In genomic region chr4:164536829-164537228, GRCh38 we compare ENCODE assay signal across 11 cellular contexts.
DNase-seq lines count a peak whose midpoint lies in the region; TF ChIP-seq lines count a peak whose summit lies in the region.
"Had no signal": no experiment of that assay in that cellular context is flagged by ENCODE, and none has a peak within 500 bp of the region (broad histone marks: within the 10 kb centered on the region; RNA-seq: fewer than 3 reads in every experiment).

No MANE protein-coding gene starts in this region.

- no peak overlapping the region for H3K14ac ChIP-seq in neuronal stem cell (ENCODE audit: low read length)

- no peak overlapping the region for H3K4me3 Mint-ChIP-seq in activated CD4-positive, alpha-beta T cell treated with anti-CD3 and anti-CD28 coated beads, Interleukin-2, amount 10 ng/mL, durations not matched to agents 7 days and 5 days
- H3K4me3 Mint-ChIP-seq: activated T-helper 1 cell treated with anti-CD3 and anti-CD28 coated beads, Interleukin-12 subunit alpha, Interleukin-12 subunit beta, Interleukin-2, Interleukin-4 antibody, amounts not matched to agents 30 ng/mL and 10 ng/mL and 1 ng/mL, durations not matched to agents 14 hours and 24 hours and 36 hours; B cell had no signal

- H3K9me3 ChIP-seq in neuronal stem cell (replicated peaks in 1 of 2; ENCODE audit: control insufficient read depth in 2 of 2, insufficient read depth in 1 of 2, low read depth in 1 of 2, low read length in 2 of 2), result peaks cover 8 to 10% of the 10 kb centered on the region in 2 donors

- peaks cover 7 to 11% of the 10 kb centered on the region in 2 donors for H3K4me1 ChIP-seq in neuronal stem cell (ENCODE audit: control insufficient read depth in 2 of 2, insufficient read depth in 1 of 2, low read depth in 1 of 2, low read length in 2 of 2)

- peak; percentile 2 for DNase-seq in AG08396 (ENCODE audit: low spot score)
- peak; percentile 18 for DNase-seq in LNCaP clone FGC (ENCODE audit: low read depth)
- DNase-seq in dedifferentiated amniotic fluid mesenchymal stem cell (ENCODE audit: extremely low spot score), result peak; percentile 25
- no peak for DNase-seq in neuronal stem cell (ENCODE audit: low spot score)
- no peak for DNase-seq in SW480 (ENCODE audit: low spot score)
- no peak for DNase-seq in activated CD4-positive, alpha-beta T cell treated with anti-CD3 and anti-CD28 coated beads, Interleukin-2, amount 10 ng/mL, durations not matched to agents 7 days and 5 days
- no peak for DNase-seq in NCI-H446 treated with DMSO at 0.1 percent for 48 hours (lab: John Stamatoyannopoulos, UW)
- DNase-seq in stimulated activated CD4-positive, alpha-beta T cell treated with anti-CD3 and anti-CD28 coated beads, Interleukin-2, amount 100 ng/mL, for 24 hours, result no peak

- H4K8ac ChIP-seq in neuronal stem cell (ENCODE audit: low read depth, low read length), result no peak overlapping the region

- peaks cover 0 to 2% of the 10 kb centered on the region in 2 donors for H3K36me3 ChIP-seq in neuronal stem cell (replicated peaks in 1 of 2; ENCODE audit: control insufficient read depth in 2 of 2, insufficient read depth in 2 of 2, low read length in 2 of 2)

- no peak overlapping the region for H3K27ac ChIP-seq in neuronal stem cell (replicated peaks; ENCODE audit: low read length)
- H3K27ac ChIP-seq: dorsolateral prefrontal cortex had no signal

- CTCF ChIA-PET in activated CD4-positive, alpha-beta T cell treated with anti-CD3 and anti-CD28 coated beads, Interleukin-2, amount 10 ng/mL, durations not matched to agents 7 days and 5 days (lab: Charles Lee), result no interaction called here

- peaks cover 8% of the 10 kb centered on the region for H3K9me3 Mint-ChIP-seq in activated CD4-positive, alpha-beta T cell treated with anti-CD3 and anti-CD28 coated beads, Interleukin-2, amount 10 ng/mL, durations not matched to agents 7 days and 5 days

- no peak overlapping the region for H2BK120ac ChIP-seq in neuronal stem cell (ENCODE audit: low read depth, low read length)

- no peak overlapping the region for H2BK5ac ChIP-seq in neuronal stem cell (ENCODE audit: low read length)

- no peak overlapping the region for H3K9ac ChIP-seq in neuronal stem cell (ENCODE audit: low read depth, low read length, poor library complexity)

- no peak overlapping the region for H2BK15ac ChIP-seq in neuronal stem cell (ENCODE audit: low read length)

- no peak overlapping the region for H3K4me2 ChIP-seq in neuronal stem cell (ENCODE audit: insufficient read depth, low read length, poor library complexity, severe bottlenecking)

- no peak overlapping the region for H4K91ac ChIP-seq in neuronal stem cell (ENCODE audit: low read depth, low read length, poor library complexity)

- POLR2A ChIA-PET in activated CD4-positive, alpha-beta T cell treated with anti-CD3 and anti-CD28 coated beads, Interleukin-2, amount 10 ng/mL, durations not matched to agents 7 days and 5 days (lab: Charles Lee), result no interaction called here

- no peak overlapping the region for H3K4me3 ChIP-seq in LNCaP clone FGC (ENCODE audit: low read depth, low read length)
- no peak overlapping the region for H3K4me3 ChIP-seq in neuronal stem cell (ENCODE audit: low read length in 2 of 2)
- H3K4me3 ChIP-seq: dorsolateral prefrontal cortex had no signal

- H3K27me3 ChIP-seq in neuronal stem cell (ENCODE audit: control insufficient read depth in 3 of 3, insufficient read depth in 3 of 3, low read depth in 1 of 3, low read length in 3 of 3), result no peaks in the 10 kb centered on the region
- H3K27me3 ChIP-seq: dorsolateral prefrontal cortex had no signal

- no peak overlapping the region for H3K18ac ChIP-seq in neuronal stem cell (ENCODE audit: low read length)

- no peaks in the 10 kb centered on the region for H3K4me1 Mint-ChIP-seq in activated CD4-positive, alpha-beta T cell treated with anti-CD3 and anti-CD28 coated beads, Interleukin-2, amount 10 ng/mL, durations not matched to agents 7 days and 5 days
- H3K4me1 Mint-ChIP-seq: B cell had no signal

- no peak overlapping the region for H2BK12ac ChIP-seq in neuronal stem cell (ENCODE audit: low read length)

- H3K27me3 Mint-ChIP-seq in activated CD4-positive, alpha-beta T cell treated with anti-CD3 and anti-CD28 coated beads, Interleukin-2, amount 10 ng/mL, durations not matched to agents 7 days and 5 days, result no peaks in the 10 kb centered on the region
- H3K27me3 Mint-ChIP-seq: B cell had no signal

- no peak for TF ChIP-seq CTCF in LNCaP clone FGC (IDR thresholded peaks at IDR 0.05; ENCODE audit: control insufficient read depth, extremely low read depth, insufficient read depth)

- no peak overlapping the region for H2AK5ac ChIP-seq in neuronal stem cell (ENCODE audit: low read depth, low read length)

- H3K4ac ChIP-seq in neuronal stem cell (ENCODE audit: low read length), result no peak overlapping the region

- H3K79me1 ChIP-seq in neuronal stem cell (ENCODE audit: low read depth, low read length), result no peaks in the 10 kb centered on the region

- no peak overlapping the region for H3K23ac ChIP-seq in neuronal stem cell (ENCODE audit: low read depth, low read length, poor library complexity)

- H3K27ac Mint-ChIP-seq in activated CD4-positive, alpha-beta T cell treated with anti-CD3 and anti-CD28 coated beads, Interleukin-2, amount 10 ng/mL, durations not matched to agents 7 days and 5 days, result no peak overlapping the region
- H3K27ac Mint-ChIP-seq: activated T-helper 1 cell treated with anti-CD3 and anti-CD28 coated beads, Interleukin-12 subunit alpha, Interleukin-12 subunit beta, Interleukin-2, Interleukin-4 antibody, amounts not matched to agents 30 ng/mL and 10 ng/mL and 1 ng/mL, durations not matched to agents 14 hours and 24 hours and 36 hours; B cell had no signal

- H3K36me3 Mint-ChIP-seq in activated CD4-positive, alpha-beta T cell treated with anti-CD3 and anti-CD28 coated beads, Interleukin-2, amount 10 ng/mL, durations not matched to agents 7 days and 5 days (ENCODE audit: low read depth), result no peaks in the 10 kb centered on the region

- WGBS in neuronal stem cell (ENCODE audit: extremely low coverage in 2 of 2, insufficient read length in 2 of 2, insufficient replicate concordance in 1 of 2), 2 donors, result no CpG with 5 or more reads among the region's 2 CpGs

- H2AFZ ChIP-seq in neuronal stem cell (ENCODE audit: low read length), result peak overlapping the region; percentile 57

Comparison
In these comparisons a context has a peak if more than half of its experiments do, and no peak if none do; other contexts are left out.
1. DNase-seq: peak in AG08396 (single experiment), LNCaP clone FGC (single experiment) and dedifferentiated amniotic fluid mesenchymal stem cell (single experiment); none in neuronal stem cell (single experiment), SW480 (single experiment), activated CD4-positive, alpha-beta T cell treated with anti-CD3 and anti-CD28 coated beads, Interleukin-2, amount 10 ng/mL, durations not matched to agents 7 days and 5 days (single experiment), NCI-H446 treated with DMSO at 0.1 percent for 48 hours (single experiment) and stimulated activated CD4-positive, alpha-beta T cell treated with anti-CD3 and anti-CD28 coated beads, Interleukin-2, amount 100 ng/mL, for 24 hours (0 of 2).